21 cellular contexts compared by ENCODE assay signal in genomic region chr2:160298960-160299359, GRCh38.
DNase-seq lines count a peak whose midpoint lies in the region; ATAC-seq, FAIRE-seq and TF ChIP-seq lines count a peak whose summit lies in the region.
"Had no signal": no experiment of that assay in that cellular context is flagged by ENCODE, and none has a peak within 500 bp of the region (broad histone marks: within the 10 kb centered on the region; RNA-seq: fewer than 3 reads in every experiment).

No MANE protein-coding gene starts in this region.

- H3K36me3 Mint-ChIP-seq in astrocyte (ENCODE audit: low read depth, unreplicated experiment) (peaks cover 51% of the 10 kb centered on the region), mesothelial cell of epicardium (peaks cover 61% of the 10 kb centered on the region)

- H3K9me3 Mint-ChIP-seq in astrocyte (ENCODE audit: unreplicated experiment): no peaks in the 10 kb centered on the region
- H3K9me3 Mint-ChIP-seq in mesothelial cell of epicardium: no peaks in the 10 kb centered on the region
- H3K9me3 Mint-ChIP-seq: CD4-positive, alpha-beta memory T cell; endodermal cell; naive thymus-derived CD8-positive, alpha-beta T cell had no signal

- TF ChIP-seq POLR2A in erythroblast (IDR thresholded peaks at IDR 0.05; ENCODE audit: low read length): no peak

- FAIRE-seq in astrocyte (lab: Jason Lieb, UNC): no peak
- FAIRE-seq: HepG2 had no signal

- H3K36me3 ChIP-seq in GM23248 (ENCODE audit: low read depth) (peaks cover 61% of the 10 kb centered on the region), astrocyte (ENCODE audit: insufficient read depth, low read length) (peaks cover 34% of the 10 kb centered on the region)
- H3K36me3 ChIP-seq: prostate gland, uterus had no signal

- H3K4me3 ChIP-seq in GM23248 (no peak overlapping the region), astrocyte (ENCODE audit: insufficient read depth, low read depth, low read length) (no peak overlapping the region)
- H3K4me3 ChIP-seq: HAP-1, prostate gland, uterus had no signal

- WGBS in GM23248 (ENCODE audit: low coverage in 1 of 2, low lambda C conversion rate in 2 of 2, missing lambda C conversion rate in 2 of 2), 2 experiments: 68 to 76% methylated on average over 1 of the region's 1 CpG

- no peak overlapping the region for H2AFZ ChIP-seq in GM23248
- H2AFZ ChIP-seq in astrocyte (ENCODE audit: low read depth, low read length): no peak overlapping the region

- no peaks in the 10 kb centered on the region for H3K27me3 Mint-ChIP-seq in astrocyte (ENCODE audit: low read depth, unreplicated experiment)
- no peaks in the 10 kb centered on the region for H3K27me3 Mint-ChIP-seq in mesothelial cell of epicardium (ENCODE audit: low read depth)
- H3K27me3 Mint-ChIP-seq: CD4-positive, alpha-beta memory T cell; naive thymus-derived CD8-positive, alpha-beta T cell had no signal

- H3K4me2 ChIP-seq in GM23248 (ENCODE audit: unreplicated experiment) (peak overlapping the region; percentile 6), astrocyte (ENCODE audit: low read length) (peak overlapping the region; percentile 50)

- H3K4me1 ChIP-seq in GM23248 (ENCODE audit: insufficient read depth) (peaks cover 79% of the 10 kb centered on the region), astrocyte (ENCODE audit: insufficient read depth, low read length) (peaks cover 35% of the 10 kb centered on the region)
- H3K4me1 ChIP-seq: HAP-1, prostate gland had no signal

- H3K4me1 Mint-ChIP-seq in astrocyte (ENCODE audit: low read depth, unreplicated experiment) (peaks cover 69% of the 10 kb centered on the region), mesothelial cell of epicardium (peaks cover 16% of the 10 kb centered on the region)

- TF ChIP-seq CTCF in astrocyte (IDR thresholded peaks at IDR 0.05; ENCODE audit: insufficient read depth, low read depth, low read length) (no peak), mesothelial cell of epicardium (IDR thresholded peaks at IDR 0.05; ENCODE audit: unreplicated experiment) (no peak)

- H3K27ac Mint-ChIP-seq in astrocyte (ENCODE audit: unreplicated experiment) (peak overlapping the region; percentile 85), mesothelial cell of epicardium (peak overlapping the region; percentile 40)

- no peaks in the 10 kb centered on the region for H3K27me3 ChIP-seq in GM23248 (replicated peaks; ENCODE audit: insufficient read depth)
- H3K27me3 ChIP-seq in astrocyte (ENCODE audit: insufficient read depth, low read length): no peaks in the 10 kb centered on the region
- H3K27me3 ChIP-seq: uterus had no signal

- DNase-seq in A172 (ENCODE audit: low spot score) (peak; percentile 46), GM23248 (peak; percentile 45), astrocyte (ENCODE audit: low read depth) (peak; percentile 86), mesothelial cell of epicardium (ENCODE audit: low spot score in 2 of 2, unreplicated experiment in 2 of 2) (no peak), NAMALWA (ENCODE audit: low spot score) (no peak), SHP77 (lab: John Stamatoyannopoulos, UW) (no peak), erythroblast (lab: John Stamatoyannopoulos, UW) (no peak)
- DNase-seq: activated CD4-positive, alpha-beta T cell treated with anti-CD3 and anti-CD28 coated beads for 1 hour; CD4-positive, alpha-beta memory T cell; endodermal cell; hippocampal formation; islet precursor cell; naive thymus-derived CD8-positive, alpha-beta T cell; NCI-H1417 treated with DMSO at 0.1 percent for 48 hours; NCI-H2171; OCI-M1; uterus had no signal

- peaks cover 93% of the 10 kb centered on the region for H3K79me2 ChIP-seq in GM23248 (ENCODE audit: insufficient read depth)
- H3K79me2 ChIP-seq in astrocyte (ENCODE audit: insufficient read depth, low read length): peaks cover 19% of the 10 kb centered on the region

- H3K9ac ChIP-seq in GM23248 (peak overlapping the region; percentile 12; the same call in 1 of the 2 replicates), astrocyte (ENCODE audit: low read length) (peak overlapping the region; percentile 32)

- H4K20me1 ChIP-seq in GM23248 (ENCODE audit: insufficient read depth): no peaks in the 10 kb centered on the region
- no peaks in the 10 kb centered on the region for H4K20me1 ChIP-seq in astrocyte (ENCODE audit: insufficient read depth, low read length)

- in situ Hi-C loops in GM23248 (cut with MboI): no loop called here

- H3K9me2 ChIP-seq in GM23248 (ENCODE audit: insufficient read depth): no peaks in the 10 kb centered on the region

- H3K4me3 Mint-ChIP-seq in astrocyte (ENCODE audit: unreplicated experiment) (no peak overlapping the region), mesothelial cell of epicardium (no peak overlapping the region)
- H3K4me3 Mint-ChIP-seq: endodermal cell had no signal

- no peak for ATAC-seq in GM19023 (IDR thresholded peaks at IDR 0.05; ENCODE audit: unreplicated experiment)
- ATAC-seq: HepG2; naive thymus-derived CD8-positive, alpha-beta T cell had no signal

- H3K27ac ChIP-seq in GM23248: peak overlapping the region; percentile 98
- H3K27ac ChIP-seq in astrocyte (ENCODE audit: low read depth, low read length): peak overlapping the region; percentile 71
- H3K27ac ChIP-seq: prostate gland, uterus had no signal

- H3K9me3 ChIP-seq in GM23248 (ENCODE audit: low read depth) (no peaks in the 10 kb centered on the region), astrocyte (ENCODE audit: insufficient read depth, low read depth, low read length) (no peaks in the 10 kb centered on the region)
- H3K9me3 ChIP-seq: HAP-1, prostate gland, uterus had no signal

- H3F3A ChIP-seq in GM23248 (ENCODE audit: insufficient read depth): peaks cover 97% of the 10 kb centered on the region

Comparison
In these comparisons a context has a peak if more than half of its experiments do, and no peak if none do; other contexts are left out.
1. DNase-seq: peak in A172 (single experiment), GM23248 (single experiment) and astrocyte (single experiment); none in mesothelial cell of epicardium (0 of 2), NAMALWA (single experiment), SHP77 (0 of 2) and erythroblast (0 of 2).